In the genomic region with DNA sequence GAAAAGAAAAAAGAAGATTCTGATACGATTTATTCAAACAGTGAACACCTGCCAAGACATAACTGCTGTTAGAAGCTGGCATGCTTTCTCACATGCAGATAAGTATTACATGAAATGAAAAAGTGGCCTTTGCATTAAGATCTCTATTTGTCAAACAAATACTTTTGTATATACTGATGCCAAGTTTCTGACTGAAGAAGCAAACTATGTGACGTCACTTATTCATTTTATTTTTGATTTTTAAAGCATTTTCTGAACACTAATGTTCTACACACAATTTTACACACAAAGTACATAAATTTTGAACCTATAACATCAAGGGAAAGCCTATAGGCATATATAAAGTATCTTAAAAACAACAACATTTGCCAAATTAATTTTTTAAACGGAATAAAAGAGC, we compare ENCODE assay signal across 26 cellular contexts.
"Had no signal": no experiment of that assay in that cellular context is flagged by ENCODE, and none has a peak within 500 bp of the region (broad histone marks: within the 10 kb centered on the region; RNA-seq: fewer than 3 reads in every experiment).

No MANE protein-coding gene starts in this region.

- ATAC-seq: stimulated activated effector memory CD8-positive, alpha-beta T cell treated with anti-CD3 and anti-CD28 coated beads, Interleukin-12 subunit alpha, Interleukin-12 subunit beta, amount 100 ng/mL, for 72 hours; stimulated activated memory B cell treated with anti-CD40 and anti-IgM and Interleukin-4, amounts not matched to agents 10 μg/mL and 1 μg/mL and 100 μg/mL, for 72 hours; stimulated activated naive B cell treated with anti-CD40 and anti-IgM and Interleukin-4, amounts not matched to agents 10 μg/mL and 1 μg/mL and 100 μg/mL, for 72 hours; stimulated activated naive CD8-positive, alpha-beta T cell treated with anti-CD3 and anti-CD28 coated beads, Interleukin-15, amount 100 ng/mL, for 72 hours; stimulated activated naive CD8-positive, alpha-beta T cell treated with anti-CD3 and anti-CD28 coated beads, Interleukin-15, Interleukin-2, amounts not matched to agents 100 U/mL and 50 U/mL, for 24 hours; upper lobe of right lung had no signal

- H3K36me3 ChIP-seq: stomach, suprapubic skin, thoracic aorta, thyroid gland, tibial artery, tibial nerve, transverse colon, upper lobe of left lung, upper lobe of right lung, uterus, vagina had no signal

- H3K4me3 ChIP-seq: stomach, suprapubic skin, testis, thoracic aorta, thyroid gland, tibial artery, tibial nerve, transverse colon, upper lobe of left lung, upper lobe of right lung, uterus, vagina had no signal

- H3K9me3 ChIP-seq: stomach, suprapubic skin, testis, thoracic aorta, thyroid gland, tibial artery, tibial nerve, transverse colon, upper lobe of left lung, upper lobe of right lung, uterus, vagina had no signal

- H3K27ac ChIP-seq: stomach, suprapubic skin, testis, thoracic aorta, thyroid gland, tibial artery, tibial nerve, transverse colon, upper lobe of left lung, upper lobe of right lung, uterus, vagina had no signal

- H3K4me1 ChIP-seq: stomach, suprapubic skin, testis, thyroid gland, tibial artery, tibial nerve, transverse colon, upper lobe of left lung, upper lobe of right lung, uterus, vagina had no signal

- DNase-seq: stimulated activated CD4-positive, alpha-beta T cell treated with anti-CD3 and anti-CD28 coated beads, Interleukin-2, amount 100 ng/mL, for 48 hours; stimulated activated CD4-positive, alpha-beta T cell treated with anti-CD3 and anti-CD28 coated beads, Interleukin-4, amount 100 ng/mL, for 1 hour; stimulated activated CD4-positive, alpha-beta T cell treated with anti-CD3 and anti-CD28 coated beads, Interleukin-4, amount 100 ng/mL, for 24 hours; stimulated activated CD4-positive, alpha-beta T cell treated with anti-CD3 and anti-CD28 coated beads, Interleukin-4, amount 100 ng/mL, for 4 hours; stimulated activated CD8-positive, alpha-beta memory T cell treated with anti-CD3 and anti-CD28 coated beads, Interleukin-4, amount 100 ng/mL, for 48 hours; stimulated activated naive B cell treated with anti-CD40 and anti-IgM and Interleukin-4, amounts not matched to agents 10 μg/mL and 1 μg/mL and 100 μg/mL, for 72 hours; stimulated activated naive CD4-positive, alpha-beta T cell; stimulated activated naive CD4-positive, alpha-beta T cell treated with Interleukin-2 at 50 U/mL for 16 hours; stimulated activated naive CD8-positive, alpha-beta T cell treated with anti-CD3 and anti-CD28 coated beads, Interleukin-15, amount 100 ng/mL, for 72 hours; stimulated activated naive CD8-positive, alpha-beta T cell treated with anti-CD3 and anti-CD28 coated beads, Interleukin-15, Interleukin-2, amounts not matched to agents 100 U/mL and 50 U/mL, for 24 hours; stomach; substantia nigra; testis; thyroid gland; tibial artery; transverse colon; trophoblast cell; upper lobe of left lung; upper lobe of right lung; uterus had no signal

- H3K27me3 ChIP-seq: stomach, suprapubic skin, testis, thyroid gland, tibial artery, tibial nerve, transverse colon, upper lobe of left lung, upper lobe of right lung, uterus, vagina had no signal
